Comparison of ENCODE assay signal across 2 cellular contexts in the genomic region with DNA sequence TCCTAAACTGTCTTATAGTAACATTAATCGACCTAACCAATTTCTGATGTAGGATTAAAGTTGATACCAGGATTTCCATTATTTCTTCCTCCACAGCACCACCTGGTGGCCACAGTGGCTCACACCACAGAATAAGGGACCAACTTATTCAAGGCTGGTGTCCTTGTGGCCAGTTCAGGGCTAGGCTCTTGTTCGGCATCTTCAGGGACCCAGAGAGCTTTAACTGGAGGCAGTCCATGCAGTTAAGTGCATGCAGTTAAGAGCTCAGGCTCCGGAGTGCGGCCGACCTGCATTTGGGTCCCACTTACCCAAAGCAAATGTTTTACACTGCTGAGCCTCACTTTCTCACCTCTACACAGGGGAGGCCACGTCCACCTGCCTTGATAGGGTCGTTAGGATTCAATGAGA.
TF ChIP-seq lines count a peak whose summit lies in the region.

No MANE protein-coding gene starts in this region.

TF ChIP-seq in HEK293, 187 proteins besides CTCF, POLR2A, EP300 and RAD21 (continued from another document):
- TF ChIP-seq ZBTB17 (tag by site-specific recombination; IDR thresholded peaks at IDR 0.05) (peak; percentile 69; the same call in 1 of the 2 replicates), ZNF654 (tag by site-specific recombination; IDR thresholded peaks at IDR 0.05; ENCODE audit: low read depth) (peak; percentile 88), ZNF2 (tag by site-specific recombination; IDR thresholded peaks at IDR 0.05) (peak; percentile 93), SP7 (tag by site-specific recombination; IDR thresholded peaks at IDR 0.05) (no peak), ZNF558 (tag by site-specific recombination; IDR thresholded peaks at IDR 0.05) (no peak)

TF ChIP-seq in HepG2, 621 proteins besides CTCF, POLR2A, EP300 and RAD21:
- no peak for TF ChIP-seq ZSCAN9 (CRISPR knock-in tag; IDR thresholded peaks at IDR 0.05; ENCODE audit: borderline replicate concordance)
- TF ChIP-seq XRCC5 (optimal IDR thresholded peaks at IDR 0.05; ENCODE audit: low read length) = peak; percentile 44
- TF ChIP-seq ZNF879 (CRISPR knock-in tag; IDR thresholded peaks at IDR 0.05) = no peak
- TF ChIP-seq SMC3 (IDR thresholded peaks at IDR 0.05; ENCODE audit: low read length) = peak; percentile 87
- no peak for TF ChIP-seq ZNF333 (CRISPR knock-in tag; IDR thresholded peaks at IDR 0.05; ENCODE audit: borderline replicate concordance)
- TF ChIP-seq ZNF777 (CRISPR knock-in tag; IDR thresholded peaks at IDR 0.05) = no peak
- TF ChIP-seq, protein P1, sequence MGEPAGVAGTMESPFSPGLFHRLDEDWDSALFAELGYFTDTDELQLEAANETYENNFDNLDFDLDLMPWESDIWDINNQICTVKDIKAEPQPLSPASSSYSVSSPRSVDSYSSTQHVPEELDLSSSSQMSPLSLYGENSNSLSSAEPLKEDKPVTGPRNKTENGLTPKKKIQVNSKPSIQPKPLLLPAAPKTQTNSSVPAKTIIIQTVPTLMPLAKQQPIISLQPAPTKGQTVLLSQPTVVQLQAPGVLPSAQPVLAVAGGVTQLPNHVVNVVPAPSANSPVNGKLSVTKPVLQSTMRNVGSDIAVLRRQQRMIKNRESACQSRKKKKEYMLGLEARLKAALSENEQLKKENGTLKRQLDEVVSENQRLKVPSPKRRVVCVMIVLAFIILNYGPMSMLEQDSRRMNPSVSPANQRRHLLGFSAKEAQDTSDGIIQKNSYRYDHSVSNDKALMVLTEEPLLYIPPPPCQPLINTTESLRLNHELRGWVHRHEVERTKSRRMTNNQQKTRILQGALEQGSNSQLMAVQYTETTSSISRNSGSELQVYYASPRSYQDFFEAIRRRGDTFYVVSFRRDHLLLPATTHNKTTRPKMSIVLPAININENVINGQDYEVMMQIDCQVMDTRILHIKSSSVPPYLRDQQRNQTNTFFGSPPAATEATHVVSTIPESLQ (CRISPR knock-in tag; conservative IDR thresholded peaks at IDR 0.05) = no peak
- TF ChIP-seq NR1H2 (CRISPR knock-in tag; IDR thresholded peaks at IDR 0.05; ENCODE audit: borderline replicate concordance, low read depth) = no peak
- no peak for TF ChIP-seq AHR (CRISPR knock-in tag; IDR thresholded peaks at IDR 0.05)
- TF ChIP-seq, protein P2, sequence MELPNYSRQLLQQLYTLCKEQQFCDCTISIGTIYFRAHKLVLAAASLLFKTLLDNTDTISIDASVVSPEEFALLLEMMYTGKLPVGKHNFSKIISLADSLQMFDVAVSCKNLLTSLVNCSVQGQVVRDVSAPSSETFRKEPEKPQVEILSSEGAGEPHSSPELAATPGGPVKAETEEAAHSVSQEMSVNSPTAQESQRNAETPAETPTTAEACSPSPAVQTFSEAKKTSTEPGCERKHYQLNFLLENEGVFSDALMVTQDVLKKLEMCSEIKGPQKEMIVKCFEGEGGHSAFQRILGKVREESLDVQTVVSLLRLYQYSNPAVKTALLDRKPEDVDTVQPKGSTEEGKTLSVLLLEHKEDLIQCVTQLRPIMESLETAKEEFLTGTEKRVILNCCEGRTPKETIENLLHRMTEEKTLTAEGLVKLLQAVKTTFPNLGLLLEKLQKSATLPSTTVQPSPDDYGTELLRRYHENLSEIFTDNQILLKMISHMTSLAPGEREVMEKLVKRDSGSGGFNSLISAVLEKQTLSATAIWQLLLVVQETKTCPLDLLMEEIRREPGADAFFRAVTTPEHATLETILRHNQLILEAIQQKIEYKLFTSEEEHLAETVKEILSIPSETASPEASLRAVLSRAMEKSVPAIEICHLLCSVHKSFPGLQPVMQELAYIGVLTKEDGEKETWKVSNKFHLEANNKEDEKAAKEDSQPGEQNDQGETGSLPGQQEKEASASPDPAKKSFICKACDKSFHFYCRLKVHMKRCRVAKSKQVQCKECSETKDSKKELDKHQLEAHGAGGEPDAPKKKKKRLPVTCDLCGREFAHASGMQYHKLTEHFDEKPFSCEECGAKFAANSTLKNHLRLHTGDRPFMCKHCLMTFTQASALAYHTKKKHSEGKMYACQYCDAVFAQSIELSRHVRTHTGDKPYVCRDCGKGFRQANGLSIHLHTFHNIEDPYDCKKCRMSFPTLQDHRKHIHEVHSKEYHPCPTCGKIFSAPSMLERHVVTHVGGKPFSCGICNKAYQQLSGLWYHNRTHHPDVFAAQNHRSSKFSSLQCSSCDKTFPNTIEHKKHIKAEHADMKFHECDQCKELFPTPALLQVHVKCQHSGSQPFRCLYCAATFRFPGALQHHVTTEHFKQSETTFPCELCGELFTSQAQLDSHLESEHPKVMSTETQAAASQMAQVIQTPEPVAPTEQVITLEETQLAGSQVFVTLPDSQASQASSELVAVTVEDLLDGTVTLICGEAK (IDR thresholded peaks at IDR 0.05) = no peak
- TF ChIP-seq, protein P2 (CRISPR knock-in tag; IDR thresholded peaks at IDR 0.05) = no peak
- TF ChIP-seq STAG1 (CRISPR knock-in tag; IDR thresholded peaks at IDR 0.05) = peak; percentile 76
- TF ChIP-seq YEATS2 (CRISPR knock-in tag; IDR thresholded peaks at IDR 0.05; ENCODE audit: borderline replicate concordance) = no peak
- no peak for TF ChIP-seq MTF2 (CRISPR knock-in tag; IDR thresholded peaks at IDR 0.05; ENCODE audit: borderline replicate concordance)
